8 cellular contexts compared by ENCODE assay signal in the genomic region with DNA sequence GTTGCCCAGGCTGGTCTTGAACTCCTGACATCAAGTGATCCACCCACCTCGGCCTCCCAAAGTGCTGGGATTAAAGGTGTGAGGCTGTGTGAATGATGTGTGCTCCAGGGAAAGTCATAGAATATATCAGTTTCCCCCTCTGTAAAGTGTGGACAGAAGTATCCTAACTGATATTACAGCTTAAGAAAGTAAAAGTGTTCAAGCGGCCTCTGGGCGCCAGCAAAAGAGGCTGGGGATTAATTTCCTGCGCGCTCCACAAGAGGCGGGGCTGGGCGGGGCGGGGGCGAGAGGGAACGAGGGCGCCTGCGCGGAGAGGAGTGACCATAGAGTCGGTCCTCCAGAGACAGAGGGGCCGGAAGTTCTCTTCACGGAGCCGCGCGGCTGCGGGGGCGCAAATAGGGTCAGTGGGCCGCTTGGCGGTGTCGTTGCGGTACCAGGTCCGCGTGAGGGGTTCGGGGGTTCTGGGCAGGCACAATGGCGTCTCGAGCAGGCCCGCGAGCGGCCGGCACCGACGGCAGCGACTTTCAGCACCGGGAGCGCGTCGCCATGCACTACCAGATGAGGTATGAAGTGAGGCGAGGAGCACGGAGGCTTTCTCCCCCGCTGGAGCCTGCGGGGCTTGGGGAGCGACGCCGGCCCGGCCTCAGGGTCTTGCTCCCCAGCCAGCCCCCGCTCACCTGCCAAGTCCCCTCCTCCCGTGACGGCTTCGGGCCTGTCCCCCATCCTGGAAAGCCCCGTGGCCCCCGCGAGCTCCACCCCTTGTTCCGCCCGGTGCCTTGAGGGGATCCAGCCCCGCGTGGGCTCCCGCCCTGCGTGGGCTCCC. TPM values are rescaled to one million over a fixed set of nuclear protein-coding genes. Genes with fewer than 3 reads are reported as not detected.
A peak's percentile ranks its signal among the peaks of the same experiment; 100 is the strongest.
DNase-seq lines count a peak whose midpoint lies in the region; ATAC-seq, FAIRE-seq and TF ChIP-seq lines count a peak whose summit lies in the region.

A gene (plus strand): TSS at position 362 of the 823 bp plus-strand sequence. CDS start 113 bp downstream, at position 475.

- H3K27ac Mint-ChIP-seq in CD8-positive, alpha-beta T cell = peak within 1 kb of the TSS; percentile 100

- H3K9me3 ChIP-seq in CD8-positive, alpha-beta T cell (ENCODE audit: low read length) = no peaks in the 10 kb centered on the region
- no peaks in the 10 kb centered on the region for H3K9me3 ChIP-seq in NT2/D1 (ENCODE audit: insufficient read depth, low read length)
- no peaks in the 10 kb centered on the region for H3K9me3 ChIP-seq in H1 (ENCODE audit: insufficient read depth in 2 of 2, low read depth in 1 of 2, low read length in 1 of 2)
- H3K9me3 ChIP-seq in mesenchymal stem cell (ENCODE audit: control insufficient read depth, low read length) = no peaks in the 10 kb centered on the region

- CTCF ChIA-PET in CD8-positive, alpha-beta T cell (lab: Charles Lee) = interaction anchor here (1.0 to 1.4 kb wide), 2 partner anchors 41 to 43 kb away, joined by 3 to 5 read pairs; a partner anchor contains a TSS
- CTCF ChIA-PET in H1 (lab: Charles Lee; ENCODE audit: partially characterized antibody) = interaction anchor here (0.9 to 3.1 kb wide), 4 partner anchors 10 to 58 kb away, joined by 3 to 9 read pairs (median 4); a partner anchor contains a TSS

- no peak within 1 kb of the TSS for H2BK12ac ChIP-seq in H1 (ENCODE audit: low read depth, low read length)
- peak within 1 kb of the TSS; percentile 47 to 62 for H2BK12ac ChIP-seq in mesenchymal stem cell (ENCODE audit: low read length in 2 of 2)

- peaks cover 11% of the 10 kb centered on the region for H3K36me3 ChIP-seq in CD8-positive, alpha-beta T cell (ENCODE audit: insufficient read depth, low read length)
- H3K36me3 ChIP-seq in NT2/D1 (ENCODE audit: insufficient read depth, insufficient read length, low read length) (peaks cover 32% of the 10 kb centered on the region), H1 (ENCODE audit: control insufficient read depth in 2 of 4, insufficient read depth in 4 of 4, low read length in 3 of 4) (peaks cover 8 to 16% (median 13%) of the 10 kb centered on the region in 4 experiments; a peak in 7 of 8 replicates), mesenchymal stem cell (ENCODE audit: control insufficient read depth in 1 of 2, insufficient read depth in 2 of 2, low read depth in 1 of 2, low read length in 2 of 2) (peaks cover 7 to 25% of the 10 kb centered on the region in 2 experiments)

- H3K14ac ChIP-seq in H1 (ENCODE audit: insufficient read length) = peak within 1 kb of the TSS; percentile 68
- peak within 1 kb of the TSS; percentile 88 to 99 for H3K14ac ChIP-seq in mesenchymal stem cell (ENCODE audit: low read length in 2 of 2)

- peak within 1 kb of the TSS; percentile 98 for H3K4me3 Mint-ChIP-seq in CD8-positive, alpha-beta T cell

- 0 out of 2 replicates have a peak, but pooled peaks cover 2% of the 10 kb centered on the region for H3K23me2 ChIP-seq in H1 (ENCODE audit: low read depth, low read length)

- H3K23ac ChIP-seq in H1 (ENCODE audit: insufficient read length) = no peak within 1 kb of the TSS
- peak within 1 kb of the TSS; percentile 70 to 75 for H3K23ac ChIP-seq in mesenchymal stem cell (ENCODE audit: low read length in 2 of 2)

- H3K9me3 Mint-ChIP-seq in CD8-positive, alpha-beta T cell = no peaks in the 10 kb centered on the region

- H3K27ac ChIP-seq in CD8-positive, alpha-beta T cell (ENCODE audit: low read depth, low read length) = peak within 1 kb of the TSS; percentile 99
- H3K27ac ChIP-seq in H1 (ENCODE audit: low read depth, low read length) (peak within 1 kb of the TSS; percentile 89), mesenchymal stem cell (ENCODE audit: low read length, poor library complexity, severe bottlenecking) (peak within 1 kb of the TSS; percentile 38)

- H3K79me1 ChIP-seq in H1 (ENCODE audit: low read depth, low read length) (no peaks in the 10 kb centered on the region), mesenchymal stem cell (replicated peaks; ENCODE audit: low read length, poor library complexity, severe bottlenecking) (peaks cover 10% of the 10 kb centered on the region)

- H3K4me1 ChIP-seq in CD8-positive, alpha-beta T cell (ENCODE audit: insufficient read depth, low read length) = peaks cover 16% of the 10 kb centered on the region
- H3K4me1 ChIP-seq in NT2/D1 (ENCODE audit: insufficient read depth, insufficient read length) (peaks cover 2% of the 10 kb centered on the region), H1 (replicated peaks in 1 of 4; ENCODE audit: control insufficient read depth in 3 of 4, insufficient read depth in 4 of 4, low read length in 3 of 4) (peaks cover 0 to 2% (median 0%) of the 10 kb centered on the region in 4 experiments; a peak in 1 of 7 replicates), mesenchymal stem cell (ENCODE audit: control insufficient read depth, insufficient read depth, low read depth, low read length) (peaks cover 2% of the 10 kb centered on the region)

- peak; percentile 92 for ATAC-seq in CD8-positive, alpha-beta T cell
- ATAC-seq in GM19452 (IDR thresholded peaks at IDR 0.05; ENCODE audit: unreplicated experiment) = peak; percentile 71

- peak within 1 kb of the TSS; percentile 100 for H3K9ac ChIP-seq in NT2/D1 (ENCODE audit: insufficient read length, low read depth)
- H3K9ac ChIP-seq in H1 (replicated peaks in 1 of 4; ENCODE audit: extremely low read depth in 1 of 4, low read depth in 3 of 4, low read length in 3 of 4) = peak within 1 kb of the TSS; percentile 92 to 98 (median 94)
- peak within 1 kb of the TSS; percentile 99 for H3K9ac ChIP-seq in mesenchymal stem cell (ENCODE audit: low read length)

- no peak for TF ChIP-seq CTCF in CD8-positive, alpha-beta T cell (IDR thresholded peaks at IDR 0.05)
- TF ChIP-seq CTCF in H1 (IDR thresholded peaks at IDR 0.05; ENCODE audit: control extremely low read depth in 1 of 3, insufficient read depth in 1 of 3, low read depth in 1 of 3, low read length in 3 of 3) = no peak

- H3K18ac ChIP-seq in H1 (ENCODE audit: extremely low read depth, low read length) = peak within 1 kb of the TSS; percentile 97
- peak within 1 kb of the TSS; percentile 97 to 100 for H3K18ac ChIP-seq in mesenchymal stem cell (ENCODE audit: low read depth in 1 of 2, low read length in 2 of 2)

- H2BK120ac ChIP-seq in H1 (replicated peaks; ENCODE audit: low read depth, low read length) (no peak within 1 kb of the TSS), mesenchymal stem cell (ENCODE audit: low read depth, low read length) (peak within 1 kb of the TSS; percentile 93)

- H4K20me1 ChIP-seq in H1 (replicated peaks in 1 of 2; ENCODE audit: control insufficient read depth in 1 of 2, insufficient read depth in 2 of 2, low read length in 2 of 2) = peaks cover 1 to 4% of the 10 kb centered on the region in 2 experiments

- no peak within 1 kb of the TSS for H2BK15ac ChIP-seq in H1 (ENCODE audit: low read length)
- H2BK15ac ChIP-seq in mesenchymal stem cell (ENCODE audit: low read depth, poor library complexity, severe bottlenecking) = peak within 1 kb of the TSS; percentile 79

- peaks cover 33% of the 10 kb centered on the region for H3K36me3 Mint-ChIP-seq in CD8-positive, alpha-beta T cell

- H2BK5ac ChIP-seq in H1 (ENCODE audit: low read depth, low read length) (peak within 1 kb of the TSS; percentile 96), mesenchymal stem cell (ENCODE audit: low read depth, low read length, poor library complexity, severe bottlenecking) (peak within 1 kb of the TSS; percentile 86)

- H3K4me1 Mint-ChIP-seq in CD8-positive, alpha-beta T cell (ENCODE audit: low read depth) = peaks cover 40% of the 10 kb centered on the region

- H2AK5ac ChIP-seq in H1 (ENCODE audit: low read depth, low read length) (no peak within 1 kb of the TSS), mesenchymal stem cell (ENCODE audit: low read length, severe bottlenecking) (no peak within 1 kb of the TSS)

- no peak for TF ChIP-seq EP300 in H1 (IDR thresholded peaks at IDR 0.05; ENCODE audit: borderline replicate concordance in 1 of 2, low read depth in 2 of 2, low read length in 2 of 2)

- H3K27me3 ChIP-seq in CD8-positive, alpha-beta T cell (ENCODE audit: insufficient read depth, low read length) = no peaks in the 10 kb centered on the region
- H3K27me3 ChIP-seq in NT2/D1 (ENCODE audit: insufficient read depth, insufficient read length) = no peaks in the 10 kb centered on the region
- no peaks in the 10 kb centered on the region for H3K27me3 ChIP-seq in H1 (replicated peaks in 1 of 4; ENCODE audit: control insufficient read depth in 3 of 4, extremely low read depth in 1 of 4, insufficient read depth in 3 of 4, low read length in 3 of 4)
- no peaks in the 10 kb centered on the region for H3K27me3 ChIP-seq in mesenchymal stem cell (ENCODE audit: control insufficient read depth in 1 of 2, insufficient read depth in 1 of 2, low read length in 2 of 2)

- H2AFZ ChIP-seq in H1 (ENCODE audit: low read length) = peak within 1 kb of the TSS; percentile 65; the same call in 1 of the 2 replicates
- H2AFZ ChIP-seq in mesenchymal stem cell (ENCODE audit: low read depth, low read length) = peak within 1 kb of the TSS; percentile 43

- H4K91ac ChIP-seq in H1 (replicated peaks; ENCODE audit: insufficient read length, low read length) = peak within 1 kb of the TSS; percentile 97
- H4K91ac ChIP-seq in mesenchymal stem cell (ENCODE audit: low read length) = peak within 1 kb of the TSS; percentile 99

- intact Hi-C loops in CD8-positive, alpha-beta T cell (cut with DNase I, micrococcal nuclease) = loop anchor here (1.0 to 5.0 kb wide), 21 partner anchors 12 to 493 kb away; a partner anchor contains a TSS

- TF ChIP-seq POLR2A in H1 (IDR thresholded peaks at IDR 0.05; ENCODE audit: control extremely low read depth in 1 of 2, low read depth in 2 of 2, low read length in 2 of 2) = peak; percentile 92 to 95

- peaks cover 0 to 19% of the 10 kb centered on the region in 2 experiments; a peak in 2 of 4 replicates for H3K79me2 ChIP-seq in H1 (ENCODE audit: control insufficient read depth in 1 of 2, insufficient read depth in 2 of 2, low read length in 2 of 2)

- no peak within 1 kb of the TSS for H2BK20ac ChIP-seq in H1 (ENCODE audit: low read length)

- POLR2A ChIA-PET in CD8-positive, alpha-beta T cell (lab: Charles Lee) = interaction anchor here (0.7 to 3.3 kb wide), 10 partner anchors 10 to 241 kb away, joined by 3 to 33 read pairs (median 4); a partner anchor contains a TSS
- POLR2A ChIA-PET in H1 (lab: Charles Lee; ENCODE audit: partially characterized antibody) = interaction anchor here (0.9 to 2.7 kb wide), 13 partner anchors 10 to 74 kb away, joined by 3 to 13 read pairs (median 4); a partner anchor contains a TSS

- H4K5ac ChIP-seq in H1 (ENCODE audit: insufficient read length, low read depth, low read length) = peak within 1 kb of the TSS; percentile 98

- H3K4me2 ChIP-seq in H1 (ENCODE audit: insufficient read depth in 1 of 2, low read depth in 2 of 2, low read length in 2 of 2) (peak within 1 kb of the TSS; percentile 49 to 80), mesenchymal stem cell (ENCODE audit: low read length, poor library complexity, severe bottlenecking) (peak within 1 kb of the TSS; percentile 81)

- 4% methylated on average over 33 of the region's 62 CpGs; no CpG with 5 or more reads in 1 of the 2 experiments for WGBS in H1 (ENCODE audit: extremely low coverage in 1 of 2, insufficient coverage in 1 of 2, insufficient read length in 1 of 2, insufficient replicate concordance in 2 of 2, low coverage in 1 of 2, low lambda C conversion rate in 2 of 2, missing lambda C conversion rate in 1 of 2), 2 experiments
- 2% methylated on average over 49 of the region's 62 CpGs for WGBS in mesenchymal stem cell

- H3K4me3 ChIP-seq in CD8-positive, alpha-beta T cell (ENCODE audit: low read depth, low read length) = peak within 1 kb of the TSS; percentile 95
- H3K4me3 ChIP-seq in NT2/D1 (ENCODE audit: insufficient read length, low read depth) (peak within 1 kb of the TSS; percentile 95), H1 (ENCODE audit: extremely low read depth in 1 of 4, insufficient read depth in 2 of 4, low read depth in 3 of 4, low read length in 4 of 4) (peak within 1 kb of the TSS; percentile 88 to 98 (median 90)), mesenchymal stem cell (ENCODE audit: insufficient read depth in 1 of 2, low read depth in 1 of 2, low read length in 2 of 2) (peak within 1 kb of the TSS; percentile 91 to 95)

- TF ChIP-seq RAD21 in H1 (IDR thresholded peaks at IDR 0.05 in 1 of 2, conservative IDR thresholded peaks at IDR 0.05 in 1 of 2; ENCODE audit: low read depth in 2 of 2, low read length in 2 of 2) = no peak

- DNase-seq in CD8-positive, alpha-beta T cell = peak; percentile 86 to 94 (median 91)
- DNase-seq in HK-2 (ENCODE audit: unreplicated experiment) = peak; percentile 87
- DNase-seq in NT2/D1 (ENCODE audit: low read depth, low spot score) = peak; percentile 83
- DNase-seq in activated CD8-positive, alpha-beta memory T cell treated with anti-CD3 and anti-CD28 coated beads for 48 hours (ENCODE audit: low read depth in 2 of 3, low spot score in 2 of 3) = peak; percentile 76 to 90 (median 81)
- peak; percentile 64 to 97 for DNase-seq in H1 (ENCODE audit: low read depth in 1 of 2, low spot score in 2 of 2)
- DNase-seq in mesenchymal stem cell = peak; percentile 91
- peak; percentile 85 for DNase-seq in stimulated activated CD8-positive, alpha-beta memory T cell treated with anti-CD3 and anti-CD28 coated beads, Interleukin-12 subunit alpha, Interleukin-12 subunit beta, amount 100 ng/mL, for 1 hour (ENCODE audit: low read depth)

- peak within 1 kb of the TSS; percentile 98 for H3K56ac ChIP-seq in H1 (replicated peaks; ENCODE audit: insufficient read length, low read depth, low read length)

- H3K4ac ChIP-seq in H1 (replicated peaks; ENCODE audit: insufficient read length, low read depth, low read length) (peak within 1 kb of the TSS; percentile 99), mesenchymal stem cell (ENCODE audit: low read depth in 1 of 2, low read length in 2 of 2) (peak within 1 kb of the TSS; percentile 96)

- no peak for FAIRE-seq in H1 (lab: Jason Lieb, UNC)

- peak within 1 kb of the TSS; percentile 99 for H4K8ac ChIP-seq in H1 (ENCODE audit: extremely low read depth, insufficient read depth, low read length)
- H4K8ac ChIP-seq in mesenchymal stem cell (ENCODE audit: low read length) = peak within 1 kb of the TSS; percentile 99

- H3K27me3 Mint-ChIP-seq in CD8-positive, alpha-beta T cell (ENCODE audit: low read depth) = no peaks in the 10 kb centered on the region

RNA-seq across cellular contexts. Expression of the gene that starts here (rescaled TPM):
- total RNA-seq in CD8-positive, alpha-beta T cell = 10 to 100 TPM; 13.4 to 14.5 TPM
- 26.8 and 26.9 TPM in 2 replicates for total RNA-seq in H1 (2021; fragmentation: NEBNext Ultra II Directional; extraction: Animal tissue kit (Norgen Biotek cat#: 25700))
- 42.9 and 51.6 TPM in 2 replicates for polyA plus RNA-seq in H1 (2011; rRNA removed)
- 31.9 TPM for polyA plus RNA-seq in H1 (2011; cell fraction: cytosol; rRNA removed)
- 23.5 TPM for polyA plus RNA-seq in H1 (2011; cell fraction: nucleus; rRNA removed)
- polyA plus RNA-seq in H1 (2012, experiment 1 of 2) = 22.1 to 34.0 TPM (median 32.3 TPM) in 4 replicates
- 36.1 TPM for polyA plus RNA-seq in H1 (2012, experiment 2 of 2)
- 24.1 TPM for polyA plus RNA-seq in H1 (2013, experiment 1 of 2)
- 28.1 TPM for polyA plus RNA-seq in H1 (2013, experiment 2 of 2)
- 46.3 and 49.0 TPM in 2 replicates for polyA minus RNA-seq in H1 (2011; rRNA and poly(A)+ RNA removed)
- polyA minus RNA-seq in H1 (2011; cell fraction: cytosol; rRNA and poly(A)+ RNA removed) = 18.8 TPM
- 17.8 TPM for polyA minus RNA-seq in H1 (2011; cell fraction: nucleus; rRNA and poly(A)+ RNA removed)
- 23.3 TPM for polyA plus RNA-seq in mesenchymal stem cell (2013, experiment 1 of 2)
- polyA plus RNA-seq in mesenchymal stem cell (2013, experiment 2 of 2) = 22.6 TPM

Comparison
In these comparisons a context has a peak if more than half of its experiments do, and no peak if none do; other contexts are left out.
1. Peak in every context shown above with its lines: DNase-seq, ATAC-seq, H3K4me3 ChIP-seq and H3K27ac ChIP-seq.
2. H3K27ac ChIP-seq: peak in every context shown above with its lines; median percentile 99 in CD8-positive, alpha-beta T cell; 89 in H1; 38 in mesenchymal stem cell.